ENCODE assay signal across 1 cellular context in the genomic region with DNA sequence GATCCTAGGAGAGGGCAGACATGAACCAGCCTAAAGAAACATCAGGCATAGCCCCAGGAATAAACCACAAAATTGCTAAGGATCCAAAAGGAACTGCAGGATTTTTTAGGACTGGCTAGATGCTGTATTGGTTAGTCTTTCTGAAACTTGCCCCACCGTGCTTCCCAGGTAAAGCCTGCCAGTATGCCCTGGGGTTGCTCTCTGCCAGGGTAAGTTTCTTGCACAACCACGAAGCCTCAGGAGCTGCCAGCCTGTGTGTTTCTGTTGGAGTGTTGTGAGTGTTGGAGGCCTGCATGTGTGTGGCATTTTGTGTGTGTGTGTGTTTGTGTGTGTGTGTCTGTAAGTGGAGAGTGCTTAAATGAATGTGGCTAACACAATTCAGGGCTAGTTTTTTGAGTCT.
DNase-seq lines count a peak whose midpoint lies in the region; ATAC-seq lines count a peak whose summit lies in the region.
"Not testable (repeated sequence)": the region's sequence is repeated elsewhere in the genome, so short reads cannot be mapped to it uniquely, and the experiment has no call there.

No MANE protein-coding gene starts in this region.

- ATAC-seq in left lobe of liver, result peak; percentile 88

- DNase-seq in left lobe of liver (ENCODE audit: low spot score), result not testable (repeated sequence)
